8 cellular contexts compared by ENCODE assay signal in genomic region chr3:188947983-188948657, GRCh38.
DNase-seq lines count a peak whose midpoint lies in the region; ATAC-seq and TF ChIP-seq lines count a peak whose summit lies in the region.

No MANE protein-coding gene starts in this region.

- peak; percentile 34 for TF ChIP-seq POLR2A in ovary (IDR thresholded peaks at IDR 0.05)

- ATAC-seq in HG02884 (IDR thresholded peaks at IDR 0.05; ENCODE audit: unreplicated experiment) (no peak), GM19023 (IDR thresholded peaks at IDR 0.05; ENCODE audit: unreplicated experiment) (no peak)

- intact Hi-C loops in head of caudate nucleus (cut with DNase I) (loop anchor here (2.0 to 10.0 kb wide), 3 partner anchors 93 to 895 kb away; no protein-coding TSS in a partner anchor), ovary (cut with DNase I) (loop anchor here (5.0 kb wide), 3 partner anchors 686 to 896 kb away; no protein-coding TSS in a partner anchor)

- H3K4me3 ChIP-seq in WI38 (ENCODE audit: low read depth, low read length) = peak overlapping the region; percentile 48
- H3K4me3 ChIP-seq in ovary = peak overlapping the region; percentile 45

- no peak for TF ChIP-seq CTCF in WI38 (IDR thresholded peaks at IDR 0.05; ENCODE audit: low read depth, low read length)
- no peak for TF ChIP-seq CTCF in ovary (IDR thresholded peaks at IDR 0.05)

- peak overlapping the region; percentile 68 to 90 for H3K27ac ChIP-seq in ovary

- WGBS in ovary, 3 donors = 1 to 9% (median 4%) methylated on average over 23 of the region's 23 CpGs

- H3K4me1 ChIP-seq in ovary (ENCODE audit: insufficient read depth) = peaks cover 23% of the 10 kb centered on the region

- no peaks in the 10 kb centered on the region for H3K9me3 ChIP-seq in ovary

- peak; percentile 100 for TF ChIP-seq EP300 in ovary (IDR thresholded peaks at IDR 0.05)

- no peaks in the 10 kb centered on the region for H3K27me3 ChIP-seq in ovary

- DNase-seq in COR-L47 (lab: John Stamatoyannopoulos, UW) (peak; percentile 88), NCI-H1436 treated with DMSO at 0.1 percent for 48 hours (lab: John Stamatoyannopoulos, UW) (peak; percentile 96), head of caudate nucleus (peak; percentile 80 to 97 (median 92)), ovary (peak; percentile 94 to 99 (median 95))
- no peak for DNase-seq in stimulated activated CD4-positive, alpha-beta T cell treated with anti-CD3 and anti-CD28 coated beads, Interleukin-4, amount 100 ng/mL, for 4 hours

- H3K36me3 ChIP-seq in ovary = no peaks in the 10 kb centered on the region

Comparison
In these comparisons a context has a peak if more than half of its experiments do, and no peak if none do; other contexts are left out.
1. DNase-seq: peak in COR-L47 (single experiment), NCI-H1436 treated with DMSO at 0.1 percent for 48 hours (single experiment), head of caudate nucleus (42 of 42) and ovary (5 of 5); none in stimulated activated CD4-positive, alpha-beta T cell treated with anti-CD3 and anti-CD28 coated beads, Interleukin-4, amount 100 ng/mL, for 4 hours (0 of 2).